10 cellular contexts compared by ENCODE assay signal in the genomic region with DNA sequence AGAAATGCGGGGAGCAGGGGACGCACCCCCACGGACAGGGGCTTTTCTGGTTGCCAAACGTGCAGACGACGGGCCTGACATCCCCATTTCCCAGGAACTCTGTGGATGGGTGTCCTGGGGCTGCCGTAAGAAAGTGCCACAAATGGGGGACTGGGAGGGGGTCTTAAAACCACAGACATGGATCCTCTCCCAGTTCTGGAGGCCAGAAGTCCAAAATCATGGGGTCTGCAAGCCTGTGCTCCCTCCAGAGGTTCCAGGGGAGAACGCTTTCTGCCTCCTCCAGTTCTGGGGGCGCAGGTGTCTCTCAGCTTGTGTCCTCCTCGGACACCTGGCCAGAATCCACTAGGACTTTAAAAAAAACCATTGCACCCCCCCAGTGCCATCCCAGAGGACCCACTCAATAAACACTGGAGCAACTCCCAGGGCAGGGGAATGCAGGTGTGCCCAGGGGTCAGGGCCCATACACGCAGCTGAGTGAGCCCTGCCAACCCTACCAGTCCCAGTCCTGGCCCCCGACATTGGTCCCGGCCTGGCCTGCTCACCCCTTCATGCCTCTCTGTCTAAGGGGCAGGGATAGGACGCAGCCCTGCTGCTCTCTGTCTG.
DNase-seq lines count a peak whose midpoint lies in the region; ATAC-seq and TF ChIP-seq lines count a peak whose summit lies in the region.
"Had no signal": no experiment of that assay in that cellular context is flagged by ENCODE, and none has a peak within 500 bp of the region (broad histone marks: within the 10 kb centered on the region; RNA-seq: fewer than 3 reads in every experiment).

No MANE protein-coding gene starts in this region.

- no peaks in the 10 kb centered on the region for H3K36me3 Mint-ChIP-seq in CD4-positive, alpha-beta memory T cell

- peak overlapping the region in 1 of 7 donors; percentile 52 for H3K27ac Mint-ChIP-seq in CD4-positive, alpha-beta memory T cell
- H3K27ac Mint-ChIP-seq: activated naive CD4-positive, alpha-beta T cell treated with anti-CD3 and anti-CD28 coated beads, Interleukin-2, amount 50 U/mL, for 24 hours; T-helper 2 cell treated with Interferon-gamma antibody and Interleukin-4, amounts not matched to agents 5 μg/mL and 100 μg/mL, for 36 hours had no signal

- no peak for DNase-seq in MG63
- no peak for DNase-seq in colonic mucosa
- no peak for DNase-seq in testis
- no peak for DNase-seq in left lobe of liver (ENCODE audit: low spot score)
- DNase-seq in DMS114 treated with DMSO at 0.1 percent for 48 hours (lab: John Stamatoyannopoulos, UW; ENCODE audit: unreplicated experiment) = no peak
- no peak for DNase-seq in stimulated activated CD4-positive, alpha-beta T cell treated with anti-CD3 and anti-CD28 coated beads, Interleukin-2, amount 100 ng/mL, for 24 hours
- DNase-seq in CD4-positive, alpha-beta memory T cell = no peak

- WGBS in testis, 2 donors = 43 to 70% methylated on average over 7 to 14 of the region's 14 CpGs

- H3K27ac ChIP-seq in colonic mucosa (peak overlapping the region; percentile 58), muscle layer of colon (ENCODE audit: low read depth, low read length) (peak overlapping the region; percentile 86), testis (peak overlapping the region in 1 of 2 donors; percentile 68)
- no peak overlapping the region for H3K27ac ChIP-seq in CD4-positive, alpha-beta memory T cell (ENCODE audit: low read depth, low read length)

- no peaks in the 10 kb centered on the region for H3K9me3 ChIP-seq in MG63
- no peaks in the 10 kb centered on the region for H3K9me3 ChIP-seq in colonic mucosa
- peaks cover 3% of the 10 kb centered on the region for H3K9me3 ChIP-seq in muscle layer of colon (ENCODE audit: low read length)
- no peaks in the 10 kb centered on the region for H3K9me3 ChIP-seq in testis
- no peaks in the 10 kb centered on the region for H3K9me3 ChIP-seq in CD4-positive, alpha-beta memory T cell (ENCODE audit: control insufficient read depth in 1 of 2, low read length in 2 of 2)

- H3K9ac ChIP-seq in colonic mucosa (ENCODE audit: low read depth in 2 of 2, low read length in 2 of 2) (peak overlapping the region; percentile 71 to 76), muscle layer of colon (ENCODE audit: low read length) (no peak overlapping the region)

- H3K27me3 ChIP-seq in MG63 = no peaks in the 10 kb centered on the region
- no peaks in the 10 kb centered on the region for H3K27me3 ChIP-seq in colonic mucosa
- H3K27me3 ChIP-seq in muscle layer of colon (ENCODE audit: control insufficient read depth in 1 of 2, insufficient read depth in 2 of 2, low read length in 2 of 2) = no peaks in the 10 kb centered on the region
- no peaks in the 10 kb centered on the region for H3K27me3 ChIP-seq in testis
- H3K27me3 ChIP-seq in CD4-positive, alpha-beta memory T cell (ENCODE audit: insufficient read depth, low read length) = peaks cover 5% of the 10 kb centered on the region

- peak overlapping the region in 1 of 8 donors; percentile 62 for H3K4me3 Mint-ChIP-seq in CD4-positive, alpha-beta memory T cell

- TF ChIP-seq CTCF in colonic mucosa (IDR thresholded peaks at IDR 0.05) (peak; percentile 32), testis (IDR thresholded peaks at IDR 0.05) (no peak)

- CTCF ChIA-PET in CD4-positive, alpha-beta memory T cell (lab: Charles Lee; ENCODE audit: partially characterized antibody) = interaction anchor here (0.7 to 4.6 kb wide), 18 partner anchors 18 to 425 kb away, joined by 3 to 41 read pairs (median 5); a partner anchor contains a TSS

- peak overlapping the region; percentile 47 for H3K4me3 ChIP-seq in MG63
- no peak overlapping the region for H3K4me3 ChIP-seq in colonic mucosa
- peak overlapping the region; percentile 53 to 62 for H3K4me3 ChIP-seq in muscle layer of colon (ENCODE audit: low read depth in 1 of 2, low read length in 2 of 2)
- H3K4me3 ChIP-seq in testis = peak overlapping the region; percentile 35 to 37
- peak overlapping the region in 1 of 2 donors; percentile 24 for H3K4me3 ChIP-seq in CD4-positive, alpha-beta memory T cell (ENCODE audit: low read length in 2 of 2)

- peaks cover 10% of the 10 kb centered on the region for H3K4me1 ChIP-seq in colonic mucosa
- H3K4me1 ChIP-seq in muscle layer of colon (ENCODE audit: insufficient read depth, low read length) = peaks cover 17% of the 10 kb centered on the region
- H3K4me1 ChIP-seq in testis = peaks cover 18% of the 10 kb centered on the region
- peaks cover 11% of the 10 kb centered on the region for H3K4me1 ChIP-seq in CD4-positive, alpha-beta memory T cell (ENCODE audit: insufficient read depth, low read length)

- intact Hi-C loops in colonic mucosa (cut with DNase I) = loop anchor here (2.0 kb wide), 1 partner anchor 105 kb away; no protein-coding TSS in a partner anchor
- intact Hi-C loops in testis (cut with DNase I; ENCODE audit: low total_unique reads) = loop anchor here (2.0 kb wide), 1 partner anchor 103 kb away; a partner anchor contains a TSS
- intact Hi-C loops in CD4-positive, alpha-beta memory T cell (cut with micrococcal nuclease) = loop anchor here (1.0 to 5.0 kb wide), 3 partner anchors 33 to 105 kb away; no protein-coding TSS in a partner anchor

- no peak for TF ChIP-seq POLR2A in testis (IDR thresholded peaks at IDR 0.05)

- H3K27me3 Mint-ChIP-seq in CD4-positive, alpha-beta memory T cell = peaks cover 4% of the 10 kb centered on the region in 2 donors
- H3K27me3 Mint-ChIP-seq: activated naive CD4-positive, alpha-beta T cell treated with anti-CD3 and anti-CD28 coated beads, Interleukin-2, amount 50 U/mL, for 24 hours had no signal

- POLR2A ChIA-PET in CD4-positive, alpha-beta memory T cell (lab: Charles Lee; ENCODE audit: partially characterized antibody) = interaction anchor here (0.7 to 6.8 kb wide), 7 partner anchors 18 to 104 kb away, joined by 3 to 125 read pairs (median 4); a partner anchor contains a TSS

- H3K36me3 ChIP-seq in MG63 = no peaks in the 10 kb centered on the region
- H3K36me3 ChIP-seq in colonic mucosa = no peaks in the 10 kb centered on the region
- H3K36me3 ChIP-seq in muscle layer of colon (ENCODE audit: insufficient read depth, low read length) = no peaks in the 10 kb centered on the region
- H3K36me3 ChIP-seq in testis (ENCODE audit: low read depth, missing control alignments) = no peaks in the 10 kb centered on the region
- H3K36me3 ChIP-seq in CD4-positive, alpha-beta memory T cell (ENCODE audit: insufficient read depth, low read length) = no peaks in the 10 kb centered on the region

- H3K9me3 Mint-ChIP-seq in CD4-positive, alpha-beta memory T cell = peaks cover 0 to 21% (median 9%) of the 10 kb centered on the region in 8 donors
- H3K9me3 Mint-ChIP-seq: activated naive CD4-positive, alpha-beta T cell treated with anti-CD3 and anti-CD28 coated beads, Interleukin-2, amount 50 U/mL, for 24 hours had no signal

- ATAC-seq in left lobe of liver = no peak

- peaks cover 0 to 12% (median 1%) of the 10 kb centered on the region in 4 donors for H3K4me1 Mint-ChIP-seq in CD4-positive, alpha-beta memory T cell
